In genomic region chr7:65889722-65890121, GRCh38 we compare ENCODE assay signal across 7 cellular contexts. TPM values are rescaled to one million over a fixed set of nuclear protein-coding genes. Genes with fewer than 3 reads are reported as not detected.
DNase-seq lines count a peak whose midpoint lies in the region; ATAC-seq and TF ChIP-seq lines count a peak whose summit lies in the region.
"Not testable (repeated sequence)": the region's sequence is repeated elsewhere in the genome, so short reads cannot be mapped to it uniquely, and the experiment has no call there.

No MANE protein-coding gene starts in this region.

- not testable (repeated sequence) for H3K9me3 Mint-ChIP-seq in activated T-helper 17 cell treated with anti-CD3 and anti-CD28 coated beads, Interleukin-2, amount 50 U/mL, for 72 hours; effector memory CD8-positive, alpha-beta T cell; nephron progenitor cell; progenitor cell of endocrine pancreas (ENCODE audit: low read depth)

- not testable (repeated sequence) for H3K79me2 ChIP-seq in PC-3 (ENCODE audit: low read length)
- H3K79me2 ChIP-seq in mammary epithelial cell (ENCODE audit: insufficient read depth, low read length) = peaks cover 27% of the 10 kb centered on the region

- H3K4me3 Mint-ChIP-seq in activated T-helper 17 cell treated with anti-CD3 and anti-CD28 coated beads, Interleukin-2, amount 50 U/mL, for 72 hours; effector memory CD8-positive, alpha-beta T cell; nephron progenitor cell; progenitor cell of endocrine pancreas (ENCODE audit: low read depth): not testable (repeated sequence)

- not testable (repeated sequence) for BruUV-seq in PC-3 (replicated peaks; lab: Mats Ljungman, UMichigan); mammary epithelial cell (replicated peaks; lab: Mats Ljungman, UMichigan)

- not testable (repeated sequence) for H3K4me1 ChIP-seq in PC-3 (ENCODE audit: insufficient read depth, low read length); mammary epithelial cell (ENCODE audit: insufficient read depth, low read length)

- not testable (repeated sequence) for H4K20me1 ChIP-seq in PC-3 (ENCODE audit: low read length); mammary epithelial cell (ENCODE audit: insufficient read depth, low read length)

- 43% methylated on average over 2 of the region's 2 CpGs for WGBS in mammary epithelial cell (ENCODE audit: low coverage, missing lambda C conversion rate)

- intact Hi-C loops in PC-3 (cut with micrococcal nuclease) = loop anchor here (10.0 kb wide), 1 partner anchor 45 kb away; no protein-coding TSS in a partner anchor
- intact Hi-C loops in mammary epithelial cell (cut with micrococcal nuclease) = not testable (repeated sequence)

- H3K9me2 ChIP-seq in PC-3 (replicated peaks; ENCODE audit: low read length) = not testable (repeated sequence)

- H3F3A ChIP-seq in PC-3 (ENCODE audit: low read length, unreplicated experiment) = not testable (repeated sequence)

- H3K36me3 Mint-ChIP-seq in activated T-helper 17 cell treated with anti-CD3 and anti-CD28 coated beads, Interleukin-2, amount 50 U/mL, for 72 hours (ENCODE audit: low read depth) = peaks cover 41% of the 10 kb centered on the region
- H3K36me3 Mint-ChIP-seq in effector memory CD8-positive, alpha-beta T cell (ENCODE audit: insufficient read depth) = peaks cover 17% of the 10 kb centered on the region
- H3K36me3 Mint-ChIP-seq in nephron progenitor cell (ENCODE audit: low read depth) (peaks cover 57% of the 10 kb centered on the region), progenitor cell of endocrine pancreas (ENCODE audit: insufficient read depth) (peaks cover 17% of the 10 kb centered on the region)

- not testable (repeated sequence) for H3K27me3 ChIP-seq in PC-3 (ENCODE audit: low read length); mammary epithelial cell (ENCODE audit: insufficient read depth, low read length)

- not testable (repeated sequence) for DNase-seq in PC-3; effector memory CD8-positive, alpha-beta T cell; epithelial cell of prostate (ENCODE audit: low read depth, low spot score); nephron progenitor cell; progenitor cell of endocrine pancreas (ENCODE audit: low spot score, unreplicated experiment)
- peak; percentile 60 for DNase-seq in mammary epithelial cell

- H3K36me3 ChIP-seq in PC-3 (ENCODE audit: low read depth, low read length); mammary epithelial cell (ENCODE audit: insufficient read depth, low read length): not testable (repeated sequence)

- not testable (repeated sequence) for H3K9me3 ChIP-seq in PC-3 (ENCODE audit: low read length); mammary epithelial cell (replicated peaks; ENCODE audit: insufficient read depth, low read length)

- POLR2A ChIA-PET in PC-3 (lab: Charles Lee; ENCODE audit: unreplicated experiment) = not testable (repeated sequence)

- H3K4me2 ChIP-seq in PC-3 (ENCODE audit: low read length); mammary epithelial cell (ENCODE audit: insufficient read depth, low read depth, low read length): not testable (repeated sequence)

- CTCF ChIA-PET in PC-3 (lab: Charles Lee) = interaction anchor here (0.6 kb wide), 1 partner anchor 611 kb away, joined by 9 read pairs; no protein-coding TSS in a partner anchor
- CTCF ChIA-PET in mammary epithelial cell (lab: Charles Lee; ENCODE audit: low non-redundant PET) = not testable (repeated sequence)

- ATAC-seq in PC-3 = peak; percentile 89
- ATAC-seq in activated T-helper 17 cell treated with anti-CD3 and anti-CD28 coated beads, Interleukin-2, amount 50 U/mL, for 72 hours (replicated peaks) = peak; percentile 37
- not testable (repeated sequence) for ATAC-seq in effector memory CD8-positive, alpha-beta T cell (replicated peaks)

- H2AFZ ChIP-seq in PC-3 (ENCODE audit: low read length); mammary epithelial cell (ENCODE audit: low read depth, low read length): not testable (repeated sequence)

- H3K27ac Mint-ChIP-seq in activated T-helper 17 cell treated with anti-CD3 and anti-CD28 coated beads, Interleukin-2, amount 50 U/mL, for 72 hours = not testable (repeated sequence)
- H3K27ac Mint-ChIP-seq in effector memory CD8-positive, alpha-beta T cell = peak overlapping the region; percentile 53 to 80
- H3K27ac Mint-ChIP-seq in nephron progenitor cell (peak overlapping the region; percentile 68), progenitor cell of endocrine pancreas (peak overlapping the region; percentile 54)

- peak overlapping the region; percentile 41; the same call in 1 of the 2 replicates for H3K27ac ChIP-seq in PC-3 (ENCODE audit: low read length)
- H3K27ac ChIP-seq in mammary epithelial cell (ENCODE audit: insufficient read depth, low read depth, low read length) = peak overlapping the region; percentile 44
- peak overlapping the region; percentile 34 for H3K27ac ChIP-seq in epithelial cell of prostate

- in situ Hi-C loops in mammary epithelial cell (cut with MboI; ENCODE audit: low sequenced_read_pairs in 2 of 2) = not testable (repeated sequence)

- not testable (repeated sequence) for H3K9ac ChIP-seq in PC-3 (ENCODE audit: low read length); mammary epithelial cell (ENCODE audit: insufficient read depth, low read length)

- dilution Hi-C loops in mammary epithelial cell (cut with HindIII; ENCODE audit: low sequenced_read_pairs) = not testable (repeated sequence)

- not testable (repeated sequence) for TF ChIP-seq CTCF in PC-3 (conservative IDR thresholded peaks at IDR 0.05; ENCODE audit: low read depth, low read length); mammary epithelial cell (conservative IDR thresholded peaks at IDR 0.05 in 1 of 2, IDR thresholded peaks at IDR 0.05 in 1 of 2; ENCODE audit: extremely low read depth in 1 of 2, insufficient read depth in 1 of 2, low read depth in 1 of 2, low read length in 2 of 2); nephron progenitor cell (IDR thresholded peaks at IDR 0.05); progenitor cell of endocrine pancreas (IDR thresholded peaks at IDR 0.05; ENCODE audit: unreplicated experiment)

- H3K4me1 Mint-ChIP-seq in activated T-helper 17 cell treated with anti-CD3 and anti-CD28 coated beads, Interleukin-2, amount 50 U/mL, for 72 hours; progenitor cell of endocrine pancreas (ENCODE audit: low read depth): not testable (repeated sequence)
- H3K4me1 Mint-ChIP-seq in effector memory CD8-positive, alpha-beta T cell (ENCODE audit: low read depth in 2 of 2) = peaks cover 5 to 13% of the 10 kb centered on the region in 2 donors
- H3K4me1 Mint-ChIP-seq in nephron progenitor cell = peaks cover 17% of the 10 kb centered on the region

- not testable (repeated sequence) for H3K27me3 Mint-ChIP-seq in activated T-helper 17 cell treated with anti-CD3 and anti-CD28 coated beads, Interleukin-2, amount 50 U/mL, for 72 hours; effector memory CD8-positive, alpha-beta T cell; nephron progenitor cell (ENCODE audit: low read depth, poor library complexity); progenitor cell of endocrine pancreas

- H3K4me3 ChIP-seq in PC-3 (ENCODE audit: low read length); mammary epithelial cell (replicated peaks in 1 of 3; ENCODE audit: insufficient read depth in 1 of 3, low read depth in 2 of 3, low read length in 3 of 3): not testable (repeated sequence)

RNA-seq across cellular contexts. Expression of gene VKORC1L1, which starts 16.8 kb away (rescaled TPM):
- total RNA-seq in PC-3 (2014; rRNA removed) (7.6 and 9.4 TPM in 2 replicates), mammary epithelial cell (10 to 100 TPM; 15.3 to 22.1 TPM), progenitor cell of endocrine pancreas (25.0 and 28.9 TPM in 2 replicates)
- 10 to 100 TPM; 10.4 to 22.8 TPM for total RNA-seq in activated T-helper 17 cell treated with anti-CD3 and anti-CD28 coated beads, Interleukin-2, amount 50 U/mL, for 72 hours
- polyA plus RNA-seq in mammary epithelial cell = 10.2 TPM
- 15.4 TPM for polyA minus RNA-seq in mammary epithelial cell
